13 cellular contexts compared by ENCODE assay signal in genomic region chr22:42855211-42855610, GRCh38. TPM values are rescaled to one million over a fixed set of nuclear protein-coding genes. Genes with fewer than 3 reads are reported as not detected.
DNase-seq lines count a peak whose midpoint lies in the region; ATAC-seq, FAIRE-seq and TF ChIP-seq lines count a peak whose summit lies in the region.
"Had no signal": no experiment of that assay in that cellular context is flagged by ENCODE, and none has a peak within 500 bp of the region (broad histone marks: within the 10 kb centered on the region; RNA-seq: fewer than 3 reads in every experiment).

No MANE protein-coding gene starts in this region.

- ATAC-seq in GM12878 (no peak), GM19395 (IDR thresholded peaks at IDR 0.05; ENCODE audit: unreplicated experiment) (no peak), sciatic nerve (no peak)
- no peak for ATAC-seq in naive thymus-derived CD4-positive, alpha-beta T cell

- H3K9me3 Mint-ChIP-seq in naive thymus-derived CD4-positive, alpha-beta T cell, result no peaks in the 10 kb centered on the region

- CTCF ChIA-PET in AG04449 (lab: Yijun Ruan, JAX) (interaction anchor here (1.0 to 1.4 kb wide), 3 partner anchors 135 to 179 kb away, joined by 3 to 4 read pairs (median 3); no protein-coding TSS in a partner anchor), HEK293 (lab: Yijun Ruan, JAX) (interaction anchor here (0.9 to 4.4 kb wide), 3 partner anchors 12 to 204 kb away, joined by 8 to 61 read pairs (median 10); no protein-coding TSS in a partner anchor), GM12878 (lab: Yijun Ruan, JAX) (no interaction called here)
- CTCF ChIA-PET in naive thymus-derived CD4-positive, alpha-beta T cell (lab: Charles Lee), result interaction anchor here (1.3 kb wide), 1 partner anchor 13 kb away, joined by 4 read pairs; no protein-coding TSS in a partner anchor

- H3K4me3 ChIP-seq in AG04449 (ENCODE audit: low read depth, low read length) (peak overlapping the region; percentile 90), HEK293 (ENCODE audit: low read depth, low read length) (no peak overlapping the region), GM12878 (0 out of 2 replicates have a peak overlapping the region, but pooled peaks have one; percentile 28)
- H3K4me3 ChIP-seq in naive thymus-derived CD4-positive, alpha-beta T cell (ENCODE audit: low read length), result no peak overlapping the region

- BruUV-seq in GM12878 (replicated peaks; lab: Mats Ljungman, UMichigan), result no TSS peak

- peaks cover 0 to 3% (median 0%) of the 10 kb centered on the region in 5 donors for H3K36me3 Mint-ChIP-seq in naive thymus-derived CD4-positive, alpha-beta T cell

- POLR2A ChIA-PET in AG04449 (lab: Yijun Ruan, JAX), result no interaction called here
- POLR2A ChIA-PET in HEK293 (lab: Yijun Ruan, JAX), result interaction anchor here (1.4 kb wide), 1 partner anchor 12 kb away, joined by 5 read pairs; no protein-coding TSS in a partner anchor
- POLR2A ChIA-PET in GM12878 (lab: Charles Lee), result interaction anchor here (1.4 to 2.6 kb wide), 2 partner anchors 12 to 21 kb away, joined by 7 to 10 read pairs; no protein-coding TSS in a partner anchor
- POLR2A ChIA-PET in naive thymus-derived CD4-positive, alpha-beta T cell (lab: Charles Lee), result no interaction called here

- no peak for TF ChIP-seq RAD21 in GM12878 (IDR thresholded peaks at IDR 0.05; ENCODE audit: insufficient read depth, low read depth, low read length)

- H3K27me3 Mint-ChIP-seq in naive thymus-derived CD4-positive, alpha-beta T cell, result no peaks in the 10 kb centered on the region

- H3K9me3 ChIP-seq in HEK293 (ENCODE audit: control insufficient read depth, insufficient read depth, low read depth, low read length) (no peaks in the 10 kb centered on the region), GM12878 (replicated peaks; ENCODE audit: control insufficient read depth, insufficient read depth, low read length) (no peaks in the 10 kb centered on the region; the same call in 2 of the 3 replicates)
- H3K9me3 ChIP-seq in naive thymus-derived CD4-positive, alpha-beta T cell (ENCODE audit: control insufficient read depth in 2 of 3, low read length in 3 of 3), result no peaks in the 10 kb centered on the region
- H3K9me3 ChIP-seq: HAP-1 had no signal

- in situ Hi-C loops in GM12878 (cut with MboI), result no loop called here

- peak; percentile 41 for FAIRE-seq in GM12878 (lab: Jason Lieb, UNC)
- no peak for FAIRE-seq in H54 (lab: Jason Lieb, UNC)

- RAD21 ChIA-PET in GM12878 (lab: Charles Lee; ENCODE audit: unreplicated experiment), result interaction anchor here (0.5 to 1.9 kb wide), 4 partner anchors 12 to 236 kb away, joined by 3 to 16 read pairs (median 4); no protein-coding TSS in a partner anchor

- H3K4me1 ChIP-seq in HEK293 (ENCODE audit: control insufficient read depth, insufficient read depth, low read length) (peaks cover 14% of the 10 kb centered on the region), GM12878 (ENCODE audit: control insufficient read depth, insufficient read depth, low read length) (no peaks in the 10 kb centered on the region)
- H3K4me1 ChIP-seq in naive thymus-derived CD4-positive, alpha-beta T cell (ENCODE audit: control insufficient read depth in 2 of 2, insufficient read depth in 2 of 2, low read length in 2 of 2), result peaks cover 4 to 6% of the 10 kb centered on the region in 2 donors
- H3K4me1 ChIP-seq: HAP-1 had no signal

- H4K20me1 ChIP-seq in GM12878 (ENCODE audit: control insufficient read depth, insufficient read depth), result no peaks in the 10 kb centered on the region; the same call in 1 of the 2 replicates

- H3K79me2 ChIP-seq in GM12878 (ENCODE audit: control insufficient read depth, insufficient read depth, low read length), result peaks cover 41% of the 10 kb centered on the region

- peaks cover 5 to 30% (median 19%) of the 10 kb centered on the region in 7 donors for H3K4me1 Mint-ChIP-seq in naive thymus-derived CD4-positive, alpha-beta T cell

- no peak for DNase-seq in AG04449 (ENCODE audit: low read depth, low spot score)
- no peak for DNase-seq in GM12878 (ENCODE audit: low read depth, low spot score)
- no peak for DNase-seq in naive thymus-derived CD4-positive, alpha-beta T cell
- no peak for DNase-seq in sciatic nerve (ENCODE audit: low spot score)
- no peak for DNase-seq in H54 (ENCODE audit: insufficient read length, low spot score)
- DNase-seq in substantia nigra (lab: John Stamatoyannopoulos, UW), result no peak
- DNase-seq: activated CD8-positive, alpha-beta memory T cell treated with anti-CD3 and anti-CD28 coated beads, Interleukin-2, amount 50 U/mL, for 4 hours; effector CD4-positive, alpha-beta T cell; NCI-H1930; SHP77 had no signal

- 88% methylated on average over 8 of the region's 8 CpGs for WGBS in GM12878 (ENCODE audit: insufficient coverage, insufficient replicate concordance, low lambda C conversion rate, missing lambda C conversion rate)

- intact Hi-C loops in GM12878 (cut with micrococcal nuclease; ENCODE audit: unreplicated experiment), result no loop called here
- intact Hi-C loops in naive thymus-derived CD4-positive, alpha-beta T cell (cut with micrococcal nuclease), result loop anchor here (5.0 to 10.0 kb wide), 2 partner anchors 332 to 770 kb away; partner anchors contain the start of gene TTLL12 (in 1 of the 2)
- intact Hi-C loops in sciatic nerve (cut with DNase I), result no loop called here

- TF ChIP-seq POLR2A in GM12878 (IDR thresholded peaks at IDR 0.05; ENCODE audit: low read depth, low read length), result no peak
- no peak for TF ChIP-seq POLR2A in H54 (IDR thresholded peaks at IDR 0.05; ENCODE audit: low read depth, low read length)

- TF ChIP-seq EP300 in GM12878 (IDR thresholded peaks at IDR 0.05; ENCODE audit: borderline replicate concordance in 1 of 2, control insufficient read depth in 1 of 2, low read depth in 2 of 2, low read length in 2 of 2), result no peak

- SMC1A ChIA-PET in GM12878 (lab: Charles Lee; ENCODE audit: uncharacterized antibody, unreplicated experiment), result interaction anchor here (1.0 to 1.7 kb wide), 4 partner anchors 13 to 204 kb away, joined by 3 to 4 read pairs (median 4); no protein-coding TSS in a partner anchor

- peak overlapping the region in 3 of 9 donors; percentile 20 to 40 (median 26) for H3K27ac Mint-ChIP-seq in naive thymus-derived CD4-positive, alpha-beta T cell

- no peak for TF ChIP-seq CTCF in AG04449 (IDR thresholded peaks at IDR 0.05; ENCODE audit: insufficient read depth, low read length, missing control alignments)
- TF ChIP-seq CTCF in HEK293 (tag by site-specific recombination; IDR thresholded peaks at IDR 0.05), result no peak
- no peak for TF ChIP-seq CTCF in GM12878 (IDR thresholded peaks at IDR 0.05 in 2 of 3, conservative IDR thresholded peaks at IDR 0.05 in 1 of 3; ENCODE audit: control insufficient read depth in 2 of 3, extremely low read depth in 1 of 3, insufficient read depth in 1 of 3, low read depth in 3 of 3, low read length in 3 of 3)

- H3K27me3 ChIP-seq in GM12878 (replicated peaks in 1 of 2; ENCODE audit: control insufficient read depth in 2 of 2, insufficient read depth in 2 of 2, low read length in 1 of 2), result no peaks in the 10 kb centered on the region
- no peaks in the 10 kb centered on the region for H3K27me3 ChIP-seq in naive thymus-derived CD4-positive, alpha-beta T cell (ENCODE audit: control insufficient read depth in 2 of 2, insufficient read depth in 2 of 2, low read length in 2 of 2)

- no peak overlapping the region; the same call in 1 of the 2 replicates for H3K9ac ChIP-seq in GM12878 (ENCODE audit: control insufficient read depth, insufficient read depth, low read length)

- H3K4me3 Mint-ChIP-seq in naive thymus-derived CD4-positive, alpha-beta T cell, result peak overlapping the region; percentile 47 to 79 (median 62)

- H3K27ac ChIP-seq in HEK293 (ENCODE audit: extremely low read depth, low read depth, low read length) (no peak overlapping the region), GM12878 (ENCODE audit: control insufficient read depth, insufficient read depth) (no peak overlapping the region), substantia nigra (ENCODE audit: low read depth, low read length, poor library complexity, severe bottlenecking) (no peak overlapping the region)
- H3K27ac ChIP-seq in naive thymus-derived CD4-positive, alpha-beta T cell (ENCODE audit: low read depth, low read length), result no peak overlapping the region

- H2AFZ ChIP-seq in GM12878 (ENCODE audit: control insufficient read depth, low read depth, low read length), result no peak overlapping the region

- H3K36me3 ChIP-seq in HEK293 (ENCODE audit: control insufficient read depth in 2 of 2, insufficient read depth in 1 of 2, low read length in 2 of 2) (peaks cover 0 to 6% of the 10 kb centered on the region in 2 experiments; a peak in 1 of 3 replicates), GM12878 (ENCODE audit: control insufficient read depth in 2 of 2, insufficient read depth in 2 of 2, low read length in 1 of 2) (no peaks in the 10 kb centered on the region; a peak in 1 of 4 replicates)
- no peaks in the 10 kb centered on the region for H3K36me3 ChIP-seq in naive thymus-derived CD4-positive, alpha-beta T cell (ENCODE audit: control insufficient read depth in 2 of 3, insufficient read depth in 3 of 3, low read length in 3 of 3)
- H3K36me3 ChIP-seq: HAP-1 had no signal

- peak overlapping the region; percentile 96 for H3K4me2 ChIP-seq in GM12878 (ENCODE audit: control insufficient read depth, insufficient read depth)

TF ChIP-seq in HEK293, 187 proteins besides CTCF, POLR2A, EP300 and RAD21 (continues in another document):
- peak; percentile 68 for TF ChIP-seq OSR2 (tag by site-specific recombination; IDR thresholded peaks at IDR 0.05)

TF ChIP-seq in GM12878, 131 proteins besides CTCF, POLR2A, EP300 and RAD21 (continues in another document):
- TF ChIP-seq DPF2 (IDR thresholded peaks at IDR 0.05), result no peak

RNA-seq across cellular contexts. Expression of gene ARFGAP3, which starts 1.9 kb away (rescaled TPM):
- total RNA-seq in GM12878 (2013; cell fraction: nucleolus; rRNA removed), result 26.0 and 27.5 TPM in 2 replicates
- total RNA-seq in GM12878 (2014; rRNA removed) (29.7 and 32.8 TPM in 2 replicates), GM12878 (2014; rRNA removed; fragmentation: Illumina TruSeq; extraction: Trizol) (40.9 and 41.2 TPM in 2 replicates), GM12878 (2021) (30.6 and 31.3 TPM in 2 replicates), sciatic nerve (46.8 TPM)
- polyA plus RNA-seq in GM12878 (2011; ENCODE audit: low read depth), result 24.6 TPM
- polyA plus RNA-seq in GM12878 (2011; rRNA removed) (37.0 and 38.5 TPM in 2 replicates), GM12878 (2014; fragmentation: Illumina TruSeq; extraction: Trizol) (39.9 and 40.8 TPM in 2 replicates), GM12878 (2014; fragmentation: Nextera tagmentation; extraction: Ambion mirVana) (10 to 100 TPM; 39.1 to 42.0 TPM), GM12878 (2014; rRNA removed) (29.8 and 34.5 TPM in 2 replicates), GM12878 (2016; fragmentation: Nextera tagmentation; extraction: Ambion mirVana) (10 to 100 TPM; 43.6 to 50.8 TPM)
- 24.0 and 24.7 TPM in 2 replicates for polyA plus RNA-seq in GM12878 (2011; cell fraction: cytosol; rRNA removed)
- 23.9 and 27.9 TPM in 2 replicates for polyA plus RNA-seq in GM12878 (2011; cell fraction: nucleus; rRNA removed)
- 37.6 and 38.4 TPM in 2 replicates for polyA plus RNA-seq in GM12878 (2012)
- 31.3 and 32.5 TPM in 2 replicates for polyA minus RNA-seq in GM12878 (2011; rRNA and poly(A)+ RNA removed)
- polyA minus RNA-seq in GM12878 (2011; cell fraction: cytosol; rRNA and poly(A)+ RNA removed), result 8.3 and 15.9 TPM in 2 replicates
- 11.7 and 21.0 TPM in 2 replicates for polyA minus RNA-seq in GM12878 (2011; cell fraction: nucleus; rRNA and poly(A)+ RNA removed)
- total RNA-seq in naive thymus-derived CD4-positive, alpha-beta T cell, result 10 to 100 TPM; 22.9 to 38.4 (median 31.0) TPM
- 10 to 100 TPM; 26.1 to 28.5 TPM for polyA plus RNA-seq in naive thymus-derived CD4-positive, alpha-beta T cell

Comparison
In these comparisons a context has a peak if more than half of its experiments do, and no peak if none do; other contexts are left out.
1. H3K4me3 ChIP-seq: peak in AG04449 (single experiment) and GM12878 (single experiment); none in HEK293 (single experiment) and naive thymus-derived CD4-positive, alpha-beta T cell (single experiment).
2. POLR2A ChIA-PET loops: an anchor here in HEK293 (1.4 kb wide) and GM12878 (1.4 to 2.6 kb wide); none called in AG04449 and naive thymus-derived CD4-positive, alpha-beta T cell.
3. intact Hi-C loops: an anchor here in naive thymus-derived CD4-positive, alpha-beta T cell (5.0 to 10.0 kb wide); none called in GM12878 and sciatic nerve.